Comparison of ENCODE assay signal across 11 cellular contexts in the genomic region with DNA sequence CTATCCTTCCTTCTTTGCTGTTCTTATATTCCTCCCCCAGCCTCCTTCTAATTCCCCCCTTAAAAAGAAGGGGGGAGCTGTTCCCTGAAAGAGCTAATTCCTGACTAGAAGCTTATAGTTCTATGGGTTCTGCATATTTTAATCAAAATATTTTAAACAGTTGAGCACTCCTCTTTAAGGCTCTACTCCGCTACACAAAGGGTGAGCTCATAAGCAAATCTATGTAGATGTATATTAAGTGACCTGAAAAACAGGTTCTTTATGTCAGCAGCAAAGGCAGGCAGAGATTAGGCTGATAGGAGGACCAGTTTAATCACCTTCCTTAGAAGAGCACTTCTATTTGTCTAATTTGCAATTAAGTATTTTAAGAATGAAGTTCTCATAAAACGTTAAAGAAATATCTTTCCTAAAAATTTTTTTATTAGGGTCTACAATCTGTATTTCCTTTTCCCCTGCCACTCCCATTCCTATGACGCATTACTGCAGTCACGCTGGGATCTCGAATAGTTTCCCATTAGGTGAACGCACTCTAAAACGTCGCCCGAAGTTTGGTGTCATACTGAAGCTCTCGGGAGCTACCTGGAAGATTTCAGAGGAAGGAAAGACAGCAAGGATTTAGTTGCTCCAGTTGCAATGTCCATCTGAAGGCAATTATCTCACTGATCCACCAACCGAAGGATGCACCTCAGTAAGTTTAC. TPM values are rescaled to one million over a fixed set of nuclear protein-coding genes. Genes with fewer than 3 reads are reported as not detected.
A peak's percentile ranks its signal among the peaks of the same experiment; 100 is the strongest.
DNase-seq lines count a peak whose midpoint lies in the region; TF ChIP-seq lines count a peak whose summit lies in the region.
"Had no signal": no experiment of that assay in that cellular context is flagged by ENCODE, and none has a peak within 500 bp of the region (broad histone marks: within the 10 kb centered on the region; RNA-seq: fewer than 3 reads in every experiment).

No MANE protein-coding gene starts in this region.

- no peak for TF ChIP-seq CTCF in Calu3 (IDR thresholded peaks at IDR 0.05; ENCODE audit: unreplicated experiment)

- no peak overlapping the region for H2AFZ ChIP-seq in neuron (ENCODE audit: low read depth, low read length)

- peak overlapping the region; percentile 89 for H3K27ac Mint-ChIP-seq in Calu3 (ENCODE audit: unreplicated experiment)
- H3K27ac Mint-ChIP-seq: activated T-helper 1 cell treated with anti-CD3 and anti-CD28 coated beads, Interleukin-12 subunit alpha, Interleukin-12 subunit beta, Interleukin-2, Interleukin-4 antibody, amounts not matched to agents 30 ng/mL and 10 ng/mL and 1 ng/mL, durations not matched to agents 14 hours and 24 hours and 36 hours had no signal

- no peaks in the 10 kb centered on the region for H3K27me3 Mint-ChIP-seq in Calu3 (ENCODE audit: unreplicated experiment)

- no peaks in the 10 kb centered on the region for H3K4me1 Mint-ChIP-seq in Calu3 (ENCODE audit: low read depth, unreplicated experiment)

- H3K27me3 ChIP-seq in neuron (ENCODE audit: insufficient read depth, low read length), result no peaks in the 10 kb centered on the region
- H3K27me3 ChIP-seq: pancreas had no signal

- intact Hi-C loops in Calu3 (cut with micrococcal nuclease; ENCODE audit: unreplicated experiment), result loop anchor here (5.0 to 10.0 kb wide), 2 partner anchors 448 to 1956 kb away; no protein-coding TSS in a partner anchor

- H3K9me3 ChIP-seq in neuron (ENCODE audit: low read length), result no peaks in the 10 kb centered on the region
- H3K9me3 ChIP-seq: pancreas had no signal

- peaks cover 59% of the 10 kb centered on the region for H3K4me1 ChIP-seq in neuron (ENCODE audit: insufficient read depth, low read length)

- DNase-seq in Calu3 (no peak), RKO (ENCODE audit: low spot score) (peak; percentile 65), fibroblast of peridontal ligament (ENCODE audit: extremely low read depth) (peak; percentile 44), NCI-H226 (no peak), NCI-H1930 (lab: John Stamatoyannopoulos, UW) (no peak), EL (no peak)
- DNase-seq in effector CD4-positive, alpha-beta T cell, result no peak
- DNase-seq: C1 segment of cervical spinal cord, pancreas had no signal

- BruUV-seq in Calu3 (replicated peaks; lab: Mats Ljungman, UMichigan), result no TSS peak

- peak overlapping the region; percentile 78 for H3K4me3 ChIP-seq in neuron (ENCODE audit: low read length)
- H3K4me3 ChIP-seq: pancreas had no signal

- no peaks in the 10 kb centered on the region for H3K9me3 Mint-ChIP-seq in Calu3 (ENCODE audit: low read depth, unreplicated experiment)
- H3K9me3 Mint-ChIP-seq: activated T-helper 1 cell treated with anti-CD3 and anti-CD28 coated beads, Interleukin-12 subunit alpha, Interleukin-12 subunit beta, Interleukin-2, Interleukin-4 antibody, amounts not matched to agents 30 ng/mL and 10 ng/mL and 1 ng/mL, durations not matched to agents 14 hours and 24 hours and 36 hours had no signal

- CTCF ChIA-PET in Calu3 (lab: Charles Lee), result no interaction called here

- peaks cover 26% of the 10 kb centered on the region for H3K36me3 Mint-ChIP-seq in Calu3 (ENCODE audit: insufficient read depth, unreplicated experiment)

- peaks cover 23% of the 10 kb centered on the region for H3K36me3 ChIP-seq in neuron (ENCODE audit: insufficient read depth, low read length)
- H3K36me3 ChIP-seq: pancreas had no signal

- peak overlapping the region; percentile 79 for H3K4me3 Mint-ChIP-seq in Calu3 (ENCODE audit: low read depth, unreplicated experiment)
- H3K4me3 Mint-ChIP-seq: activated T-helper 1 cell treated with anti-CD3 and anti-CD28 coated beads, Interleukin-12 subunit alpha, Interleukin-12 subunit beta, Interleukin-2, Interleukin-4 antibody, amounts not matched to agents 30 ng/mL and 10 ng/mL and 1 ng/mL, durations not matched to agents 14 hours and 24 hours and 36 hours had no signal

RNA-seq across cellular contexts. Expression of gene EFNB2, which starts 5.1 kb away (rescaled TPM):
- total RNA-seq in Calu3 (2022), result 14.3 and 16.9 TPM in 2 replicates

RNA-seq across cellular contexts. Expression of gene ARGLU1, which starts 37.6 kb away (rescaled TPM):
- total RNA-seq in Calu3 (2022), result 28.8 and 34.0 TPM in 2 replicates

Comparison
In these comparisons a context has a peak if more than half of its experiments do, and no peak if none do; other contexts are left out.
1. DNase-seq: peak in RKO (single experiment) and fibroblast of peridontal ligament (single experiment); none in Calu3 (single experiment), NCI-H226 (single experiment), effector CD4-positive, alpha-beta T cell (single experiment), NCI-H1930 (0 of 2) and EL (single experiment).